In the genomic region with DNA sequence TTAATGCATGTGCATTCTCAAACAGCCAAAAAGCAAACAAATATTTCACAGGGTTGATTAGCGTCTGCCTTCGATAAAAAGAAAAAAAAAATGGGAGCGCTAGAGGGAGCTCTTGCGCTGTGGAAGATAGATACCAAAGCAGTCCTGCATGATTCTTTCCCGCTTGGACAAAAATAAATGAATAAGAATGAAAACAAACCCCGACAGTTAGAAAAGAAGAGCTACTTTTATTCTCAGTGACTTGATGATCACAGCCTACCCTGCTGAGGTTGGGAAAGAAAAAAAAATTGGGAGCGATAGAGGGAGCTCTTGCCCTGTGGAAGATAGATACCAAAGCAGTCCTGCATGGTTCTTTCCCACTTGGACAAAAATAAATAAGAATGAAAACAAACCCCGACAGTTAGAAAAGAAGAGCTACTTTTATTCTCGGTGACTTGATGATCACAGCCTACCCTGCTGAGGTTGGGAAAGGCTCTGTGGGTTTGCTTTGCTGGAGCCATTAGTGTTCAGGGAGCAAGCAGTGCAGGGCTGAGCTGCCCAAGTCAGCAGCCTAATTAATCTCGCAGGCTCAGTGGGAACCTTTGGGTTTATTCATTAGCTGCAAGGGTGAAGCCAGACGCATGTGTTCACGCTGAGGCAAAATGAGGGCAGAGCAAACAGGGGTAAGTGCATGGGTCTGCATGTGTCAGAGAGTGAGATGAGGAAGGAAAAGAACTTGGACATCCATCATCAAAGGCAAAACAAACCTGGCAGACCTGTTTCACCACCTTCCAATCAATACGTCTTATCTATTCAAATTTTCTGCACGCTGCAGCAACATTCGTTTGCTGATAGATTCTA, we compare ENCODE assay signal across 8 cellular contexts.
A peak's percentile ranks its signal among the peaks of the same experiment; 100 is the strongest.
DNase-seq lines count a peak whose midpoint lies in the region; ATAC-seq, FAIRE-seq and TF ChIP-seq lines count a peak whose summit lies in the region.

No MANE protein-coding gene starts in this region.

- no peak overlapping the region for H3K27ac ChIP-seq in suprapubic skin

- peak; percentile 32 for FAIRE-seq in RCC 7860 (lab: Jason Lieb, UNC)

- TF ChIP-seq CTCF in HFF-Myc (IDR thresholded peaks at IDR 0.05; ENCODE audit: low read depth, low read length, missing control alignments) (peak; percentile 28), suprapubic skin (IDR thresholded peaks at IDR 0.05) (no peak)

- H3K27me3 ChIP-seq in suprapubic skin = no peaks in the 10 kb centered on the region

- H3K36me3 ChIP-seq in suprapubic skin = no peaks in the 10 kb centered on the region

- peak; percentile 44 for DNase-seq in NCI-H1105 treated with DMSO at 0.1 percent for 48 hours (lab: John Stamatoyannopoulos, UW)
- no peak for DNase-seq in NCI-H1105 (lab: John Stamatoyannopoulos, UW)
- DNase-seq in HFF-Myc (ENCODE audit: extremely low read depth, low read depth) = no peak
- peak; percentile 4 for DNase-seq in RCC 7860 (ENCODE audit: low spot score)
- DNase-seq in foreskin melanocyte = peak; percentile 32
- DNase-seq in stromal cell of bone marrow (ENCODE audit: low read depth) = peak; percentile 1
- no peak for DNase-seq in suprapubic skin (ENCODE audit: low spot score in 2 of 2)

- no peaks in the 10 kb centered on the region for H3K9me3 ChIP-seq in suprapubic skin

- ATAC-seq in GM21825 (IDR thresholded peaks at IDR 0.05; ENCODE audit: unreplicated experiment) = no peak

- H3K4me3 ChIP-seq in HFF-Myc (replicated peaks; ENCODE audit: low read depth, low read length) (no peak overlapping the region), suprapubic skin (no peak overlapping the region)

- no peak for TF ChIP-seq POLR2A in suprapubic skin (IDR thresholded peaks at IDR 0.05)

- no peaks in the 10 kb centered on the region for H3K4me1 ChIP-seq in suprapubic skin

- 6% methylated on average over 15 of the region's 15 CpGs for WGBS in suprapubic skin

- no peak for TF ChIP-seq EP300 in suprapubic skin (IDR thresholded peaks at IDR 0.05)

Comparison
In these comparisons a context has a peak if more than half of its experiments do, and no peak if none do; other contexts are left out.
1. DNase-seq: peak in NCI-H1105 treated with DMSO at 0.1 percent for 48 hours (single experiment), RCC 7860 (single experiment), foreskin melanocyte (single experiment) and stromal cell of bone marrow (single experiment); none in NCI-H1105 (single experiment), HFF-Myc (single experiment) and suprapubic skin (0 of 2).